22 cellular contexts compared by ENCODE assay signal in genomic region chr1:68324316-68324715, GRCh38.
"Had no signal": no experiment of that assay in that cellular context is flagged by ENCODE, and none has a peak within 500 bp of the region (broad histone marks: within the 10 kb centered on the region; RNA-seq: fewer than 3 reads in every experiment).

No MANE protein-coding gene starts in this region.

- H3K36me3 ChIP-seq: esophagus squamous epithelium, spleen, tibial artery, upper lobe of left lung had no signal

- H3K9me3 ChIP-seq: esophagus squamous epithelium, mucosa of descending colon, psoas muscle, spleen, testis, tibial artery, upper lobe of left lung had no signal

- H3K27me3 ChIP-seq: esophagus squamous epithelium, spleen, testis, tibial artery, upper lobe of left lung had no signal

- H3K4me3 ChIP-seq: coronary artery, esophagus squamous epithelium, lung, mucosa of descending colon, psoas muscle, skin epidermis, spleen, testis, tibial artery, upper lobe of left lung had no signal

- H3K27ac ChIP-seq: coronary artery, esophagus squamous epithelium, psoas muscle, spleen, tibial artery, upper lobe of left lung had no signal

- H3K4me1 ChIP-seq: psoas muscle had no signal

- DNase-seq: dermis blood vessel endothelial cell; effector memory CD4-positive, alpha-beta T cell; esophagus squamous epithelium; head of caudate nucleus; kidney; mucosa of descending colon; naive thymus-derived CD4-positive, alpha-beta T cell; nucleus accumbens; posterior cingulate gyrus; psoas muscle; right cardiac atrium; spleen; stimulated activated CD4-positive, alpha-beta T cell treated with anti-CD3 and anti-CD28 coated beads, Interleukin-15, amount 100 ng/mL, for 24 hours; stimulated activated CD4-positive, alpha-beta T cell treated with anti-CD3 and anti-CD28 coated beads, Interleukin-2, amount 100 ng/mL, for 48 hours; stimulated activated naive B cell treated with anti-CD40 and anti-IgM and Interleukin-4, amounts not matched to agents 10 μg/mL and 1 μg/mL and 100 μg/mL, for 72 hours; stimulated activated naive CD8-positive, alpha-beta T cell treated with anti-CD3 and anti-CD28 coated beads, Interleukin-15, amount 100 ng/mL, for 72 hours; testis; tibial artery; upper lobe of left lung had no signal
